Comparison of ENCODE assay signal across 16 cellular contexts in the genomic region with DNA sequence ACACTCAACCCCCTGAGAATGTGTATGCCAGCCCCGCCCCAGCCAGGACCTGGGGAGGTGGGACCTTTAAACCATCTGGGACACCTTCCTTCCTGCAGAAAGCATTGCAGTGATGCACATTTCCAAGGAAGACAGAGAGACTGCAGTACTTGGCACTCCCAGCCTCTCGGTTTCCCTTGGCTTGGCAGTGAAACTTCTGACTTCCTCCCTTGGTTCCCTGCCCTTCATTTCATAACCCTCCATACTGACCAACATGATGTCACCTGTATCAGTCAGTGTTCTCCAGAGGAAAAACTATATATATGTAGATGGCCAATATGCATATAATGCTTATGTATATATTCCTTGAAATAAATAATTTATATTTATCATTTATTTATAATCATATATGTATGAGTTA.
DNase-seq lines count a peak whose midpoint lies in the region; ATAC-seq and TF ChIP-seq lines count a peak whose summit lies in the region.
"Had no signal": no experiment of that assay in that cellular context is flagged by ENCODE, and none has a peak within 500 bp of the region (broad histone marks: within the 10 kb centered on the region; RNA-seq: fewer than 3 reads in every experiment).

No MANE protein-coding gene starts in this region.

- DNase-seq in A172 (ENCODE audit: low spot score), result peak; percentile 52
- no peak for DNase-seq in GM23338 (ENCODE audit: low spot score)
- peak; percentile 21 for DNase-seq in adipocyte (ENCODE audit: low read depth)
- DNase-seq in medulla oblongata (ENCODE audit: extremely low spot score), result peak; percentile 9
- no peak for DNase-seq in stimulated activated naive CD8-positive, alpha-beta T cell treated with anti-CD3 and anti-CD28 coated beads, Interleukin-15, amount 100 ng/mL, for 72 hours
- no peak for DNase-seq in stimulated activated CD4-positive, alpha-beta T cell treated with anti-CD3 and anti-CD28 coated beads, Interleukin-4, amount 100 ng/mL, for 4 hours
- DNase-seq: activated naive CD8-positive, alpha-beta T cell treated with anti-CD3 and anti-CD28 coated beads, Interleukin-2, amount 50 U/mL, for 24 hours; activated T-cell treated with anti-CD3 and anti-CD28 coated beads, Interleukin-2, amount 50 U/mL, for 1 hour; DMS153; lower lobe of right lung; T-cell had no signal

- H3K27me3 ChIP-seq in GM23338 (ENCODE audit: insufficient read depth), result no peaks in the 10 kb centered on the region
- H3K27me3 ChIP-seq in adipocyte (replicated peaks; ENCODE audit: control insufficient read depth, insufficient read depth, low read length), result no peaks in the 10 kb centered on the region

- H3K9me3 Mint-ChIP-seq in GM23338, result no peaks in the 10 kb centered on the region
- no peaks in the 10 kb centered on the region for H3K9me3 Mint-ChIP-seq in stimulated activated naive CD8-positive, alpha-beta T cell treated with anti-CD3 and anti-CD28 coated beads, Interleukin-15, amount 100 ng/mL, for 72 hours
- H3K9me3 Mint-ChIP-seq: activated naive CD8-positive, alpha-beta T cell treated with anti-CD3 and anti-CD28 coated beads, Interleukin-2, amount 50 U/mL, for 24 hours; dendritic cell treated with granulocyte-macrophage colony-stimulating factor and Interleukin-4, amounts not matched to agents 40 ng/mL and 50 ng/mL, for 4 days; HFFc6; neural crest cell; T-cell had no signal

- H3K27me3 Mint-ChIP-seq in GM23338 (ENCODE audit: insufficient read depth, low read depth, poor library complexity), result peaks cover 2% of the 10 kb centered on the region
- peaks cover 31% of the 10 kb centered on the region for H3K27me3 Mint-ChIP-seq in stimulated activated naive CD8-positive, alpha-beta T cell treated with anti-CD3 and anti-CD28 coated beads, Interleukin-15, amount 100 ng/mL, for 72 hours
- H3K27me3 Mint-ChIP-seq: dendritic cell treated with granulocyte-macrophage colony-stimulating factor and Interleukin-4, amounts not matched to agents 40 ng/mL and 50 ng/mL, for 4 days had no signal

- H3K4me1 ChIP-seq in GM23338 (ENCODE audit: insufficient read depth), result peaks cover 20% of the 10 kb centered on the region
- peaks cover 28% of the 10 kb centered on the region for H3K4me1 ChIP-seq in adipocyte (ENCODE audit: control insufficient read depth, insufficient read depth, low read length)

- no peak overlapping the region for H3K27ac Mint-ChIP-seq in GM23338
- H3K27ac Mint-ChIP-seq in stimulated activated naive CD8-positive, alpha-beta T cell treated with anti-CD3 and anti-CD28 coated beads, Interleukin-15, amount 100 ng/mL, for 72 hours, result no peak overlapping the region
- H3K27ac Mint-ChIP-seq: activated naive CD8-positive, alpha-beta T cell treated with anti-CD3 and anti-CD28 coated beads, Interleukin-2, amount 50 U/mL, for 24 hours; dendritic cell treated with granulocyte-macrophage colony-stimulating factor and Interleukin-4, amounts not matched to agents 40 ng/mL and 50 ng/mL, for 4 days; T-cell had no signal

- H3K36me3 ChIP-seq in GM23338 (ENCODE audit: insufficient read depth) (no peaks in the 10 kb centered on the region), adipocyte (ENCODE audit: control insufficient read depth, insufficient read depth, low read length, severe bottlenecking) (no peaks in the 10 kb centered on the region)
- H3K36me3 ChIP-seq: lower lobe of right lung had no signal

- no peaks in the 10 kb centered on the region for H3K79me2 ChIP-seq in GM23338 (replicated peaks; ENCODE audit: insufficient read depth)

- H3K9me3 ChIP-seq in adipocyte (ENCODE audit: control insufficient read depth, low read length), result no peaks in the 10 kb centered on the region
- H3K9me3 ChIP-seq: lower lobe of right lung had no signal

- peaks cover 25% of the 10 kb centered on the region for H3K4me1 Mint-ChIP-seq in GM23338
- no peaks in the 10 kb centered on the region for H3K4me1 Mint-ChIP-seq in stimulated activated naive CD8-positive, alpha-beta T cell treated with anti-CD3 and anti-CD28 coated beads, Interleukin-15, amount 100 ng/mL, for 72 hours
- H3K4me1 Mint-ChIP-seq: activated naive CD8-positive, alpha-beta T cell treated with anti-CD3 and anti-CD28 coated beads, Interleukin-2, amount 50 U/mL, for 24 hours; neural crest cell; T-cell had no signal

- H3K27ac ChIP-seq in GM23338 (ENCODE audit: low read depth), result no peak overlapping the region
- H3K27ac ChIP-seq: lower lobe of right lung had no signal

- no peaks in the 10 kb centered on the region for H4K20me1 ChIP-seq in GM23338 (replicated peaks; ENCODE audit: insufficient read depth)

- no peak overlapping the region for H3K9ac ChIP-seq in adipocyte (ENCODE audit: low read length)

- H3K36me3 Mint-ChIP-seq in GM23338 (ENCODE audit: low read depth), result no peaks in the 10 kb centered on the region
- H3K36me3 Mint-ChIP-seq: T-cell had no signal

- H3K4me3 ChIP-seq in GM23338, result no peak overlapping the region
- no peak overlapping the region for H3K4me3 ChIP-seq in adipocyte (ENCODE audit: low read length)
- H3K4me3 ChIP-seq: lower lobe of right lung had no signal

- no peak overlapping the region for H3K4me2 ChIP-seq in GM23338

- H3K9me2 ChIP-seq in GM23338 (ENCODE audit: insufficient read depth), result peaks cover 13% of the 10 kb centered on the region

- peak overlapping the region; percentile 39; the same call in 1 of the 2 replicates for H2AFZ ChIP-seq in GM23338

- H3F3A ChIP-seq in GM23338 (replicated peaks; ENCODE audit: low read depth), result no peaks in the 10 kb centered on the region

- ATAC-seq in GM23338 (no peak), GM19463 (IDR thresholded peaks at IDR 0.05; ENCODE audit: unreplicated experiment) (no peak), GM18502 (IDR thresholded peaks at IDR 0.05; ENCODE audit: poor library complexity, unreplicated experiment) (no peak)
- no peak for ATAC-seq in stimulated activated naive CD8-positive, alpha-beta T cell treated with anti-CD3 and anti-CD28 coated beads, Interleukin-15, amount 100 ng/mL, for 72 hours
- ATAC-seq: activated naive CD8-positive, alpha-beta T cell treated with anti-CD3 and anti-CD28 coated beads, Interleukin-2, amount 50 U/mL, for 24 hours; T-cell had no signal

- H3K4me3 Mint-ChIP-seq in GM23338, result no peak overlapping the region
- H3K4me3 Mint-ChIP-seq in stimulated activated naive CD8-positive, alpha-beta T cell treated with anti-CD3 and anti-CD28 coated beads, Interleukin-15, amount 100 ng/mL, for 72 hours, result no peak overlapping the region
- H3K4me3 Mint-ChIP-seq: activated naive CD8-positive, alpha-beta T cell treated with anti-CD3 and anti-CD28 coated beads, Interleukin-2, amount 50 U/mL, for 24 hours; dendritic cell treated with granulocyte-macrophage colony-stimulating factor and Interleukin-4, amounts not matched to agents 40 ng/mL and 50 ng/mL, for 4 days; neural crest cell; T-cell had no signal

- no peak for TF ChIP-seq CTCF in GM23338 (conservative IDR thresholded peaks at IDR 0.05; ENCODE audit: low read depth in 2 of 2)

TF ChIP-seq in GM23338, 12 proteins besides CTCF, POLR2A, EP300 and RAD21 (continues in another document):
- TF ChIP-seq CREB1 (CRISPR knock-in tag; IDR thresholded peaks at IDR 0.05; ENCODE audit: low read depth) (no peak), EZH2 (IDR thresholded peaks at IDR 0.05; ENCODE audit: low read depth, unreplicated experiment) (no peak), ZNF114 (CRISPR knock-in tag; IDR thresholded peaks at IDR 0.05) (no peak), EZH2phosphoT487 (IDR thresholded peaks at IDR 0.05; ENCODE audit: unreplicated experiment) (no peak), POLR2AphosphoS5 (IDR thresholded peaks at IDR 0.05; ENCODE audit: low read depth) (no peak), ZNF331 (CRISPR knock-in tag; IDR thresholded peaks at IDR 0.05; ENCODE audit: low read depth) (no peak)

Comparison
In these comparisons a context has a peak if more than half of its experiments do, and no peak if none do; other contexts are left out.
1. DNase-seq: peak in A172 (single experiment), adipocyte (single experiment) and medulla oblongata (single experiment); none in GM23338 (single experiment), stimulated activated naive CD8-positive, alpha-beta T cell treated with anti-CD3 and anti-CD28 coated beads, Interleukin-15, amount 100 ng/mL, for 72 hours (0 of 2) and stimulated activated CD4-positive, alpha-beta T cell treated with anti-CD3 and anti-CD28 coated beads, Interleukin-4, amount 100 ng/mL, for 4 hours (0 of 2).